Comparison of ENCODE assay signal across 8 cellular contexts in the genomic region with DNA sequence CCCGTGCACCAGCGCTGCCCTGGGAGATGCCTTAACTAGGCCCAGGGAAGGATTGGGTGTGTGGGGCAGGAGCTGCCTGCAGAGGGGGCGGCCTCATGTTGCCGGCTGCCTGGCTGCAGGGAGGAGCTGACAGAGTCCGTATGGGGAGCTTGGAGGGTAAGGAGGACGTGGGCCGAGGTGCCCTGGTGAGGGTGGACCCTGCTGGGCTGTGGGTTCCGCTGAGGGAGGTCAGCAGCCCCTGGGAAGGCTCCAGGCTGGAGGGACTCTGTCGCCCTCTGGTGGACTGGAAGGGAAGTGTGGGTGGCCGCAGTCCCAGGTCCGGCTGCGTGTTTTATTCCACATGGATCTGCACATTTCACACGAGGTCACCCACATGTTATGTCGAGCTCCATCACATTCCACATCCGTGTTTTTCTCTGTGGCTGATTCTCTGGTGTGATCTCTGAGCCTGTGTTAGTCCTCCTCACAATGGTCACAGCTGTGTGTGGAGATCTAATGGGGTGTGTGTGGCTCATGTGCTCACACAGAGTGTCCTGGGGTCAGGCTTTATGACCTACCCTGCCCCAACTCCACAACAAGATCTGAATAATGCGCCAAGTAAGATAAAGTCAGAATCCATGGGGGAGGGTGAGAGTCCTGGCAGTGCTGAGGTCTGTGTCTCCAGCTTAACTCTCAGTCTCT. TPM values are rescaled to one million over a fixed set of nuclear protein-coding genes. Genes with fewer than 3 reads are reported as not detected.
A peak's percentile ranks its signal among the peaks of the same experiment; 100 is the strongest.
DNase-seq lines count a peak whose midpoint lies in the region; ATAC-seq and TF ChIP-seq lines count a peak whose summit lies in the region.

No MANE protein-coding gene starts in this region.

- H3K36me3 ChIP-seq in mammary epithelial cell (ENCODE audit: insufficient read depth, low read length) (no peaks in the 10 kb centered on the region), lung (ENCODE audit: control insufficient read depth in 2 of 2, insufficient read depth in 2 of 2, low read length in 2 of 2) (no peaks in the 10 kb centered on the region)

- TF ChIP-seq CTCF in mammary epithelial cell (conservative IDR thresholded peaks at IDR 0.05 in 1 of 2, IDR thresholded peaks at IDR 0.05 in 1 of 2; ENCODE audit: extremely low read depth in 1 of 2, insufficient read depth in 1 of 2, low read depth in 1 of 2, low read length in 2 of 2) (peak; percentile 91 to 95), lung (IDR thresholded peaks at IDR 0.05; ENCODE audit: control extremely low read depth, extremely low read depth) (peak; percentile 63)

- dilution Hi-C loops in mammary epithelial cell (cut with HindIII; ENCODE audit: low sequenced_read_pairs), result loop anchor here (5.0 kb wide), 1 partner anchor 39 kb away; no protein-coding TSS in a partner anchor

- no peak overlapping the region for H3K4me3 ChIP-seq in mammary epithelial cell (replicated peaks in 1 of 3; ENCODE audit: insufficient read depth in 1 of 3, low read depth in 2 of 3, low read length in 3 of 3)
- H3K4me3 ChIP-seq in lung, result no peak overlapping the region

- no peaks in the 10 kb centered on the region for H3K27me3 ChIP-seq in mammary epithelial cell (ENCODE audit: insufficient read depth, low read length)
- H3K27me3 ChIP-seq in lung (ENCODE audit: control insufficient read depth, insufficient read depth), result peaks cover 4% of the 10 kb centered on the region

- CTCF ChIA-PET in mammary epithelial cell (lab: Charles Lee; ENCODE audit: low non-redundant PET), result interaction anchor here (0.6 kb wide), 1 partner anchor 70 kb away, joined by 3 read pairs; no protein-coding TSS in a partner anchor

- no peaks in the 10 kb centered on the region for H3K9me3 ChIP-seq in mammary epithelial cell (replicated peaks; ENCODE audit: insufficient read depth, low read length)
- peaks cover 0 to 6% of the 10 kb centered on the region in 2 donors for H3K9me3 ChIP-seq in lung (ENCODE audit: control insufficient read depth in 2 of 2, insufficient read depth in 1 of 2, low read length in 1 of 2)

- BruUV-seq in mammary epithelial cell (replicated peaks; lab: Mats Ljungman, UMichigan), result no TSS peak

- no peak overlapping the region for H2AFZ ChIP-seq in mammary epithelial cell (ENCODE audit: low read depth, low read length)

- no peak overlapping the region for H3K9ac ChIP-seq in mammary epithelial cell (ENCODE audit: insufficient read depth, low read length)

- in situ Hi-C loops in mammary epithelial cell (cut with MboI; ENCODE audit: low sequenced_read_pairs in 2 of 2), result loop anchor here in 1 of 2 donors (10.0 kb wide), 1 partner anchor 142 kb away; no protein-coding TSS in a partner anchor

- H3K4me1 ChIP-seq in mammary epithelial cell (ENCODE audit: insufficient read depth, low read length) (no peaks in the 10 kb centered on the region), lung (ENCODE audit: control insufficient read depth in 2 of 2, insufficient read depth in 2 of 2, low read length in 2 of 2) (no peaks in the 10 kb centered on the region)

- WGBS in mammary epithelial cell (ENCODE audit: low coverage, missing lambda C conversion rate), result 29% methylated on average over 7 of the region's 16 CpGs
- WGBS in lung, 2 donors, result 21% methylated on average over 16 of the region's 16 CpGs

- no peaks in the 10 kb centered on the region for H3K79me2 ChIP-seq in mammary epithelial cell (ENCODE audit: insufficient read depth, low read length)

- no peak for ATAC-seq in lung (ENCODE audit: insufficient read depth, low FRiP score)
- no peak for ATAC-seq in HG02588 (IDR thresholded peaks at IDR 0.05; ENCODE audit: unreplicated experiment)

- DNase-seq in AG20443 (ENCODE audit: low spot score), result peak; percentile 76
- DNase-seq in GM19238 (ENCODE audit: insufficient read length, low spot score), result peak; percentile 26
- DNase-seq in T follicular helper cell (ENCODE audit: low read depth), result peak; percentile 5
- no peak for DNase-seq in mammary epithelial cell
- DNase-seq in lung (ENCODE audit: low spot score), result no peak
- DNase-seq in stimulated activated naive CD4-positive, alpha-beta T cell treated with Interleukin-2 at 50 U/mL for 16 hours (lab: John Stamatoyannopoulos, UW), result peak; percentile 2
- DNase-seq in amniotic stem cell (lab: John Stamatoyannopoulos, UW), result no peak

- intact Hi-C loops in mammary epithelial cell (cut with micrococcal nuclease), result loop anchor here (1.0 kb wide), 2 partner anchors 33 to 146 kb away; no protein-coding TSS in a partner anchor

- no peaks in the 10 kb centered on the region for H4K20me1 ChIP-seq in mammary epithelial cell (ENCODE audit: insufficient read depth, low read length)

- H3K27ac ChIP-seq in mammary epithelial cell (ENCODE audit: insufficient read depth, low read depth, low read length), result no peak overlapping the region
- H3K27ac ChIP-seq in lung (ENCODE audit: low read depth in 1 of 2, low read length in 1 of 2), result no peak overlapping the region

- no peak overlapping the region for H3K4me2 ChIP-seq in mammary epithelial cell (ENCODE audit: insufficient read depth, low read depth, low read length)

RNA-seq across cellular contexts. Expression of a gene that starts 1.8 kb away (rescaled TPM):
- not detected for total RNA-seq in mammary epithelial cell
- not detected for polyA plus RNA-seq in mammary epithelial cell
- polyA minus RNA-seq in mammary epithelial cell, result not detected
- 1 to 10 TPM in 1 of 2 donors, under 1 TPM in 1; 0.18 to 1.2 TPM for total RNA-seq in lung
- polyA plus RNA-seq in lung, result under 1 TPM; 0.06 to 0.88 TPM

Comparison
In these comparisons a context has a peak if more than half of its experiments do, and no peak if none do; other contexts are left out.
1. DNase-seq: peak in AG20443 (single experiment), GM19238 (single experiment), T follicular helper cell (single experiment) and stimulated activated naive CD4-positive, alpha-beta T cell treated with Interleukin-2 at 50 U/mL for 16 hours (single experiment); none in mammary epithelial cell (single experiment), lung (single experiment) and amniotic stem cell (single experiment).